In the genomic region with DNA sequence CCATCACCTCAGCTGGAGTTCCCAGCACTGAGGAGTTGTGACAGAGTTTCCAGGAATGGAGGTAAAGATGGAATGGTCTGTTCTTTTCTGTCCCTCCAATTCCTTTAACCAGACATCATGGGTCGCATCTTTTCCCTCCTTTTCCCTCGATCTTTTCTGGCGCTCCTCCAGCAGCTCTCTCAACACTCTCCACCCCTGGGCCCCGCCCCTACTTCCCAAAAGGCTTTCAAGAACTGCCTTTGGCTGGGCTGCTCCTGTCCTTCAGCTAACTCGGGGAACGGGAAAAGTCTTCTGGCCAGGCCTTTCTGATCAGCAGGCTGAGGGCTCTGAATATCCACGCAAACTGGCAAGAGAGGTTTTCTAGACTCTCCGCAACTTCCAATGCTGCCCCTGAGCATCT, we compare ENCODE assay signal across 15 cellular contexts.
"Had no signal": no experiment of that assay in that cellular context is flagged by ENCODE, and none has a peak within 500 bp of the region (broad histone marks: within the 10 kb centered on the region; RNA-seq: fewer than 3 reads in every experiment).

No MANE protein-coding gene starts in this region.

- H3K27me3 Mint-ChIP-seq: activated naive CD8-positive, alpha-beta T cell; stimulated activated naive CD8-positive, alpha-beta T cell treated with anti-CD3 and anti-CD28 coated beads, Interleukin-15, Interleukin-2, amounts not matched to agents 100 ng/mL and 50 ng/mL, for 24 hours had no signal

- H3K9me3 Mint-ChIP-seq: memory B cell; natural killer cell treated with Interleukin-12 subunit alpha and Interleukin-12 subunit beta and Interleukin-15 and Interleukin-18, amount 100 ng/mL, for 72 hours; stimulated activated naive CD8-positive, alpha-beta T cell treated with anti-CD3 and anti-CD28 coated beads, Interleukin-15, Interleukin-2, amounts not matched to agents 100 ng/mL and 50 ng/mL, for 24 hours had no signal

- H3K36me3 Mint-ChIP-seq: activated naive CD8-positive, alpha-beta T cell; brain; memory B cell; natural killer cell treated with Interleukin-12 subunit alpha and Interleukin-12 subunit beta and Interleukin-15 and Interleukin-18, amount 100 ng/mL, for 72 hours had no signal

- DNase-seq: activated CD4-positive, alpha-beta T cell treated with anti-CD3 and anti-CD28 coated beads, Interleukin-2, amount 50 U/mL, for 4 hours; activated gamma-delta T cell; activated T-cell treated with anti-CD3 and anti-CD28 coated beads, Interleukin-2, amount 50 U/mL, for 48 hours; amygdala; cerebellar nuclear complex; glutamatergic neuron; stimulated activated CD4-positive, alpha-beta T cell treated with anti-CD3 and anti-CD28 coated beads, Interleukin-4, amount 100 ng/mL, for 1 hour; stimulated activated CD8-positive, alpha-beta memory T cell treated with anti-CD3 and anti-CD28 coated beads, Interleukin-4, amount 100 ng/mL, for 48 hours had no signal

- ATAC-seq: activated CD4-positive, CD25-positive, alpha-beta regulatory T cell treated with anti-CD3 and anti-CD28 coated beads, Interleukin-2, amount 50 U/mL, for 24 hours; esophagus mucosa; natural killer cell treated with Interleukin-12 subunit alpha and Interleukin-12 subunit beta and Interleukin-15 and Interleukin-18, amount 100 ng/mL, for 72 hours had no signal

- H3K4me1 Mint-ChIP-seq: brain, memory B cell had no signal

- H3K27ac Mint-ChIP-seq: activated naive CD8-positive, alpha-beta T cell; brain; memory B cell; natural killer cell treated with Interleukin-12 subunit alpha and Interleukin-12 subunit beta and Interleukin-15 and Interleukin-18, amount 100 ng/mL, for 72 hours; stimulated activated naive CD8-positive, alpha-beta T cell treated with anti-CD3 and anti-CD28 coated beads, Interleukin-15, Interleukin-2, amounts not matched to agents 100 ng/mL and 50 ng/mL, for 24 hours had no signal

- H3K4me3 Mint-ChIP-seq: activated naive CD8-positive, alpha-beta T cell; brain; memory B cell; natural killer cell treated with Interleukin-12 subunit alpha and Interleukin-12 subunit beta and Interleukin-15 and Interleukin-18, amount 100 ng/mL, for 72 hours; stimulated activated naive CD8-positive, alpha-beta T cell treated with anti-CD3 and anti-CD28 coated beads, Interleukin-15, Interleukin-2, amounts not matched to agents 100 ng/mL and 50 ng/mL, for 24 hours had no signal
